36 cellular contexts compared by ENCODE assay signal in the genomic region with DNA sequence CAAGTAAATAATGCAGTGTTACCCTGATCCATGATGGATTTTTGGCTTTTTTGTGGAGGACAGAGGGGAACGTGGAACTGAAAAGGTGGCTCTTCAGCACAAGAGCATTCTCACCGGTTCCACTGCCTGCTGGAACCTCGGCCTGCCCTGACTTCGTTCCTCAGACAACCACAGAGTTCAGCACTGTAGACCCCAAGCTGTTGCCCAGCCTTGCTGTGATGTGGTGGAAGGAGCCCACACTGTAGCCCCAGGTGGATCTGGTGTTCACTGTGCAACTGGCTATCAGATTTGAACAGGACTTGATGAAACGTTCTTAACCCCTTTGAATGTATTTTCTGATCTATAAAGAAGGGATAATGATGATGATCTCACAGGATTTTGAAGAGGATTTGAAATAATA.
"Had no signal": no experiment of that assay in that cellular context is flagged by ENCODE, and none has a peak within 500 bp of the region (broad histone marks: within the 10 kb centered on the region; RNA-seq: fewer than 3 reads in every experiment).

No MANE protein-coding gene starts in this region.

- H3K36me3 Mint-ChIP-seq: activated CD4-positive, alpha-beta memory T cell treated with anti-CD3 and anti-CD28 coated beads for 36 hours; activated naive CD4-positive, alpha-beta T cell treated with anti-CD3 and anti-CD28 coated beads, Interleukin-2, amount 10 ng/mL, durations not matched to agents 7 days and 5 days; activated naive CD4-positive, alpha-beta T cell treated with anti-CD3 and anti-CD28 coated beads, Interleukin-2, amount 50 U/mL, for 24 hours; activated naive CD8-positive, alpha-beta T cell; activated naive CD8-positive, alpha-beta T cell treated with anti-CD3 and anti-CD28 coated beads, Interleukin-2, amount 10 ng/mL, durations not matched to agents 7 days and 5 days; brain had no signal

- DNase-seq: activated B cell treated with CpG ODN at 0.5 μM for 24 hours; activated CD4-positive, alpha-beta memory T cell treated with anti-CD3 and anti-CD28 coated beads for 36 hours; activated CD4-positive, alpha-beta T cell treated with anti-CD3 and anti-CD28 coated beads for 4 hours; activated CD4-positive, alpha-beta T cell treated with anti-CD3 and anti-CD28 coated beads, Interleukin-2, amount 10 ng/mL, durations not matched to agents 24 days and 14 days; activated CD4-positive, alpha-beta T cell treated with anti-CD3 and anti-CD28 coated beads, Interleukin-2, amount 50 U/mL, for 1 hour; activated CD4-positive, alpha-beta T cell treated with anti-CD3 and anti-CD28 coated beads, Interleukin-2, amount 50 U/mL, for 4 hours; activated CD4-positive, CD25-positive, alpha-beta regulatory T cell treated with anti-CD3 and anti-CD28 coated beads, Interleukin-2, amount 50 U/mL, for 72 hours; activated CD8-positive, alpha-beta memory T cell treated with anti-CD3 and anti-CD28 coated beads, Interleukin-2, amount 50 U/mL, for 4 hours; activated CD8-positive, alpha-beta T cell treated with anti-CD3 and anti-CD28 coated beads for 36 hours; activated effector memory CD4-positive, alpha-beta T cell treated with Interleukin-2 at 50 U/mL for 16 hours; activated gamma-delta T cell; activated naive CD4-positive, alpha-beta T cell treated with anti-CD3 and anti-CD28 coated beads, Interleukin-2, amount 10 ng/mL, durations not matched to agents 7 days and 5 days; activated naive CD4-positive, alpha-beta T cell treated with Interleukin-2 at 50 U/mL for 16 hours; activated naive CD8-positive, alpha-beta T cell treated with anti-CD3 and anti-CD28 coated beads, Interleukin-2, amount 10 ng/mL, durations not matched to agents 7 days and 5 days; activated naive CD8-positive, alpha-beta T cell treated with anti-CD3 and anti-CD28 coated beads, Interleukin-2, amount 50 U/mL, for 24 hours; activated T-cell treated with anti-CD3 and anti-CD28 coated beads for 4 hours; activated T-cell treated with anti-CD3 and anti-CD28 coated beads, Interleukin-2, amount 50 U/mL, for 1 hour; activated T-cell treated with anti-CD3 and anti-CD28 coated beads, Interleukin-2, amount 50 U/mL, for 48 hours; amygdala; anterior cingulate cortex; caudate nucleus; cerebellar nuclear complex; T-helper 2 cell; T-helper 9 cell had no signal

- H3K36me3 ChIP-seq: ascending aorta, cardiac muscle cell had no signal

- H3K27me3 ChIP-seq: ascending aorta, cardiac muscle cell had no signal

- H3K9me3 ChIP-seq: ascending aorta had no signal

- H3K4me3 Mint-ChIP-seq: activated B cell treated with CpG ODN at 0.5 μM for 24 hours; activated CD4-positive, alpha-beta memory T cell treated with anti-CD3 and anti-CD28 coated beads for 36 hours; activated CD4-positive, alpha-beta T cell treated with anti-CD3 and anti-CD28 coated beads, Interleukin-2, amount 10 ng/mL, durations not matched to agents 24 days and 14 days; activated CD8-positive, alpha-beta T cell treated with anti-CD3 and anti-CD28 coated beads for 36 hours; activated naive CD4-positive, alpha-beta T cell treated with anti-CD3 and anti-CD28 coated beads, Interleukin-2, amount 10 ng/mL, durations not matched to agents 7 days and 5 days; activated naive CD4-positive, alpha-beta T cell treated with anti-CD3 and anti-CD28 coated beads, Interleukin-2, amount 50 U/mL, for 24 hours; activated naive CD8-positive, alpha-beta T cell; activated naive CD8-positive, alpha-beta T cell treated with anti-CD3 and anti-CD28 coated beads, Interleukin-2, amount 10 ng/mL, durations not matched to agents 7 days and 5 days; activated naive CD8-positive, alpha-beta T cell treated with anti-CD3 and anti-CD28 coated beads, Interleukin-2, amount 50 U/mL, for 24 hours; brain; central memory CD8-positive, alpha-beta T cell; T-helper 1 cell treated with Interleukin-12 subunit alpha and Interleukin-12 subunit beta and Interleukin-4 antibody, amounts not matched to agents 30 μg/mL and 1 μg/mL, for 36 hours; T-helper 2 cell treated with Interferon-gamma antibody and Interleukin-4, amounts not matched to agents 5 μg/mL and 100 μg/mL, for 36 hours had no signal

- H3K4me1 Mint-ChIP-seq: activated CD4-positive, alpha-beta T cell treated with anti-CD3 and anti-CD28 coated beads, Interleukin-2, amount 10 ng/mL, durations not matched to agents 24 days and 14 days; activated naive CD4-positive, alpha-beta T cell treated with anti-CD3 and anti-CD28 coated beads, Interleukin-2, amount 50 U/mL, for 24 hours; activated naive CD8-positive, alpha-beta T cell treated with anti-CD3 and anti-CD28 coated beads, Interleukin-2, amount 50 U/mL, for 24 hours; central memory CD8-positive, alpha-beta T cell had no signal

- H3K27ac Mint-ChIP-seq: activated B cell treated with CpG ODN at 0.5 μM for 24 hours; activated CD4-positive, alpha-beta memory T cell treated with anti-CD3 and anti-CD28 coated beads for 36 hours; activated CD4-positive, alpha-beta T cell treated with anti-CD3 and anti-CD28 coated beads, Interleukin-2, amount 10 ng/mL, durations not matched to agents 24 days and 14 days; activated CD8-positive, alpha-beta T cell treated with anti-CD3 and anti-CD28 coated beads for 36 hours; activated naive CD4-positive, alpha-beta T cell treated with anti-CD3 and anti-CD28 coated beads, Interleukin-2, amount 10 ng/mL, durations not matched to agents 7 days and 5 days; activated naive CD4-positive, alpha-beta T cell treated with anti-CD3 and anti-CD28 coated beads, Interleukin-2, amount 50 U/mL, for 24 hours; activated naive CD8-positive, alpha-beta T cell; activated naive CD8-positive, alpha-beta T cell treated with anti-CD3 and anti-CD28 coated beads, Interleukin-2, amount 10 ng/mL, durations not matched to agents 7 days and 5 days; activated naive CD8-positive, alpha-beta T cell treated with anti-CD3 and anti-CD28 coated beads, Interleukin-2, amount 50 U/mL, for 24 hours; activated T-helper 2 cell treated with anti-CD3 and anti-CD28 coated beads, Interferon-gamma antibody, Interleukin-2, Interleukin-4, amounts not matched to agents 10 μg/mL and 5 μg/mL and 100 μg/mL, durations not matched to agents 14 hours and 24 hours and 36 hours; brain; T-helper 1 cell treated with Interleukin-12 subunit alpha and Interleukin-12 subunit beta and Interleukin-4 antibody, amounts not matched to agents 30 μg/mL and 1 μg/mL, for 36 hours; T-helper 2 cell treated with Interferon-gamma antibody and Interleukin-4, amounts not matched to agents 5 μg/mL and 100 μg/mL, for 36 hours had no signal

- ATAC-seq: activated CD8-positive, alpha-beta T cell treated with anti-CD3 and anti-CD28 coated beads for 36 hours; activated naive CD8-positive, alpha-beta T cell treated with anti-CD3 and anti-CD28 coated beads, Interleukin-2, amount 50 U/mL, for 24 hours had no signal

- H3K4me3 ChIP-seq: ascending aorta, cardiac muscle cell had no signal

- H3K9me3 Mint-ChIP-seq: activated B cell treated with CpG ODN at 0.5 μM for 24 hours; activated CD4-positive, alpha-beta memory T cell treated with anti-CD3 and anti-CD28 coated beads for 36 hours; activated CD4-positive, alpha-beta T cell treated with anti-CD3 and anti-CD28 coated beads, Interleukin-2, amount 10 ng/mL, durations not matched to agents 24 days and 14 days; activated CD8-positive, alpha-beta T cell treated with anti-CD3 and anti-CD28 coated beads for 36 hours; activated naive CD4-positive, alpha-beta T cell treated with anti-CD3 and anti-CD28 coated beads, Interleukin-2, amount 10 ng/mL, durations not matched to agents 7 days and 5 days; activated naive CD4-positive, alpha-beta T cell treated with anti-CD3 and anti-CD28 coated beads, Interleukin-2, amount 50 U/mL, for 24 hours; activated naive CD8-positive, alpha-beta T cell treated with anti-CD3 and anti-CD28 coated beads, Interleukin-2, amount 10 ng/mL, durations not matched to agents 7 days and 5 days; activated naive CD8-positive, alpha-beta T cell treated with anti-CD3 and anti-CD28 coated beads, Interleukin-2, amount 50 U/mL, for 24 hours; activated T-helper 2 cell treated with anti-CD3 and anti-CD28 coated beads, Interferon-gamma antibody, Interleukin-2, Interleukin-4, amounts not matched to agents 10 μg/mL and 5 μg/mL and 100 μg/mL, durations not matched to agents 14 hours and 24 hours and 36 hours; brain; central memory CD8-positive, alpha-beta T cell; T-helper 1 cell treated with Interleukin-12 subunit alpha and Interleukin-12 subunit beta and Interleukin-4 antibody, amounts not matched to agents 30 μg/mL and 1 μg/mL, for 36 hours; T-helper 2 cell treated with Interferon-gamma antibody and Interleukin-4, amounts not matched to agents 5 μg/mL and 100 μg/mL, for 36 hours had no signal

- FAIRE-seq: bronchial epithelial cell, TTC549 had no signal

- H3K27ac ChIP-seq: ascending aorta, cardiac muscle cell, VCaP had no signal

- H3K4me1 ChIP-seq: ascending aorta had no signal
